ENCODE assay signal across 13 cellular contexts in genomic region chrX:103330601-103331397, GRCh38. TPM values are rescaled to one million over a fixed set of nuclear protein-coding genes. Genes with fewer than 3 reads are reported as not detected.
DNase-seq lines count a peak whose midpoint lies in the region; ATAC-seq and TF ChIP-seq lines count a peak whose summit lies in the region.
"Had no signal": no experiment of that assay in that cellular context is flagged by ENCODE, and none has a peak within 500 bp of the region (broad histone marks: within the 10 kb centered on the region; RNA-seq: fewer than 3 reads in every experiment).

No MANE protein-coding gene starts in this region.

- BruUV-seq in OCI-LY7 (replicated peaks; lab: Mats Ljungman, UMichigan) = no TSS peak

- CTCF ChIA-PET in AG04450 (lab: Charles Lee) = interaction anchor here (1.3 kb wide), 2 partner anchors 11 to 134 kb away, joined by 3 to 4 read pairs; no protein-coding TSS in a partner anchor
- CTCF ChIA-PET in OCI-LY7 (lab: Charles Lee; ENCODE audit: unreplicated experiment) = no interaction called here

- H3K9me3 ChIP-seq in AG04450 (ENCODE audit: control insufficient read depth, insufficient read depth, low read length) (no peaks in the 10 kb centered on the region), osteoblast (ENCODE audit: low read depth, low read length) (no peaks in the 10 kb centered on the region), OCI-LY7 (ENCODE audit: low read length) (no peaks in the 10 kb centered on the region)
- H3K9me3 ChIP-seq: Peyer's patch had no signal

- H4K20me1 ChIP-seq in osteoblast (ENCODE audit: insufficient read depth, low read length) (no peaks in the 10 kb centered on the region), OCI-LY7 (ENCODE audit: insufficient read depth, low read length) (no peaks in the 10 kb centered on the region)

- no peaks in the 10 kb centered on the region for H3K36me3 Mint-ChIP-seq in glutamatergic neuron (ENCODE audit: unreplicated experiment)
- H3K36me3 Mint-ChIP-seq: CD4-positive, CD25-positive, alpha-beta regulatory T cell had no signal

- H3K4me1 Mint-ChIP-seq in glutamatergic neuron (ENCODE audit: low read depth, unreplicated experiment) = peaks cover 16% of the 10 kb centered on the region
- H3K4me1 Mint-ChIP-seq: central memory CD8-positive, alpha-beta T cell had no signal

- peaks cover 2% of the 10 kb centered on the region for H3K27me3 Mint-ChIP-seq in glutamatergic neuron (ENCODE audit: unreplicated experiment)

- H3K27ac Mint-ChIP-seq in glutamatergic neuron (ENCODE audit: unreplicated experiment) = peak overlapping the region; percentile 98

- DNase-seq in AG04450 (ENCODE audit: low read depth, low spot score) (no peak), glutamatergic neuron (peak; percentile 24), osteoblast (ENCODE audit: insufficient read length, low spot score, missing footprints) (no peak), OCI-LY7 (ENCODE audit: low spot score) (no peak), mucosa of gallbladder (ENCODE audit: low spot score) (no peak)
- no peak for DNase-seq in activated CD8-positive, alpha-beta memory T cell treated with anti-CD3 and anti-CD28 coated beads, Interleukin-2, amount 50 U/mL, for 48 hours
- DNase-seq: activated CD4-positive, alpha-beta T cell treated with anti-CD3 and anti-CD28 coated beads for 48 hours; CD4-positive, CD25-positive, alpha-beta regulatory T cell; Peyer's patch had no signal

- no peaks in the 10 kb centered on the region for H3K79me2 ChIP-seq in osteoblast (ENCODE audit: insufficient read depth, low read length)
- H3K79me2 ChIP-seq in OCI-LY7 (ENCODE audit: insufficient read depth, low read depth, low read length) = no peaks in the 10 kb centered on the region

- H3K27me3 ChIP-seq in AG04450 (ENCODE audit: control insufficient read depth, insufficient read depth, low read length) = no peaks in the 10 kb centered on the region
- peaks cover 30% of the 10 kb centered on the region for H3K27me3 ChIP-seq in osteoblast (ENCODE audit: insufficient read depth, low read length)
- H3K27me3 ChIP-seq: Peyer's patch had no signal

- peak overlapping the region; percentile 80 for H2AFZ ChIP-seq in osteoblast (ENCODE audit: low read length)
- H2AFZ ChIP-seq in OCI-LY7 (ENCODE audit: low read length) = no peak overlapping the region

- H3K27ac ChIP-seq in AG04450 (ENCODE audit: low read depth, low read length) (no peak overlapping the region), osteoblast (ENCODE audit: low read depth, low read length) (no peak overlapping the region), OCI-LY7 (ENCODE audit: low read depth, low read length, poor library complexity, severe bottlenecking) (no peak overlapping the region)

- peak overlapping the region; percentile 64 for H3K4me2 ChIP-seq in osteoblast (ENCODE audit: insufficient read depth, low read length)
- no peak overlapping the region for H3K4me2 ChIP-seq in OCI-LY7 (ENCODE audit: low read length)

- H3K4me1 ChIP-seq in osteoblast (ENCODE audit: insufficient read depth, low read length) (no peaks in the 10 kb centered on the region), OCI-LY7 (ENCODE audit: insufficient read depth, low read length, poor library complexity, severe bottlenecking) (no peaks in the 10 kb centered on the region)
- H3K4me1 ChIP-seq: Peyer's patch had no signal

- intact Hi-C loops in OCI-LY7 (cut with micrococcal nuclease; ENCODE audit: unreplicated experiment) = no loop called here

- H3K4me3 ChIP-seq in AG04450 (ENCODE audit: low read depth, low read length) (peak overlapping the region; percentile 59), WI38 (ENCODE audit: low read depth, low read length) (peak overlapping the region; percentile 55), osteoblast (ENCODE audit: insufficient read depth, low read length) (peak overlapping the region; percentile 54), OCI-LY7 (ENCODE audit: low read depth, low read length, poor library complexity, severe bottlenecking) (no peak overlapping the region)

- H3K9me2 ChIP-seq in OCI-LY7 (ENCODE audit: insufficient read depth, low read length) = no peaks in the 10 kb centered on the region

- no peaks in the 10 kb centered on the region for H3K36me3 ChIP-seq in osteoblast (ENCODE audit: insufficient read depth, low read length)
- H3K36me3 ChIP-seq in OCI-LY7 (ENCODE audit: insufficient read depth, low read length) = no peaks in the 10 kb centered on the region
- H3K36me3 ChIP-seq: Peyer's patch had no signal

- ATAC-seq in HG02981 (IDR thresholded peaks at IDR 0.05; ENCODE audit: unreplicated experiment) = no peak

- H3K9me3 Mint-ChIP-seq in glutamatergic neuron (ENCODE audit: unreplicated experiment) = peaks cover 4% of the 10 kb centered on the region
- H3K9me3 Mint-ChIP-seq: CD4-positive, CD25-positive, alpha-beta regulatory T cell; central memory CD8-positive, alpha-beta T cell had no signal

- peak overlapping the region; percentile 94 for H3K4me3 Mint-ChIP-seq in glutamatergic neuron (ENCODE audit: unreplicated experiment)
- H3K4me3 Mint-ChIP-seq: central memory CD8-positive, alpha-beta T cell had no signal

- POLR2A ChIA-PET in AG04450 (lab: Yijun Ruan, JAX) = no interaction called here
- POLR2A ChIA-PET in OCI-LY7 (lab: Charles Lee) = no interaction called here

- TF ChIP-seq CTCF in AG04450 (IDR thresholded peaks at IDR 0.05; ENCODE audit: low read depth, low read length) (no peak), WI38 (IDR thresholded peaks at IDR 0.05; ENCODE audit: low read depth, low read length) (no peak), glutamatergic neuron (IDR thresholded peaks at IDR 0.05; ENCODE audit: partially characterized antibody, unreplicated experiment) (no peak), osteoblast (IDR thresholded peaks at IDR 0.05; ENCODE audit: extremely low read depth, low read depth, low read length) (no peak), OCI-LY7 (conservative IDR thresholded peaks at IDR 0.05; ENCODE audit: low read length) (no peak)

RNA-seq across cellular contexts. Expression of gene TCEAL7, which starts 0.8 kb away (rescaled TPM):
- 35.8 and 49.5 TPM in 2 replicates for polyA plus RNA-seq in AG04450 (2011; rRNA removed)
- 7.3 and 8.4 TPM in 2 replicates for polyA minus RNA-seq in AG04450 (2011; rRNA and poly(A)+ RNA removed)
- 67.2 TPM for total RNA-seq in glutamatergic neuron (ENCODE audit: unreplicated experiment)
- 6.5 and 10.0 TPM in 2 replicates for total RNA-seq in osteoblast
- total RNA-seq in OCI-LY7 (2014; rRNA removed; shearing (Covaris generic)) = not detected in 2 replicates
- total RNA-seq in OCI-LY7 (2022) = not detected in 2 replicates
- 8.1 TPM for total RNA-seq in mucosa of gallbladder
- total RNA-seq: CD4-positive, CD25-positive, alpha-beta regulatory T cell had no signal

RNA-seq across cellular contexts. Expression of gene BEX2, which starts 20.0 kb away (rescaled TPM):
- polyA plus RNA-seq in AG04450 (2011; rRNA removed) = 0.14 and 0.25 TPM in 2 replicates
- not detected in 2 replicates for polyA minus RNA-seq in AG04450 (2011; rRNA and poly(A)+ RNA removed)
- total RNA-seq in glutamatergic neuron (ENCODE audit: unreplicated experiment) = 150 TPM
- total RNA-seq in osteoblast = 2.4 and 4.3 TPM in 2 replicates
- total RNA-seq in OCI-LY7 (2014; rRNA removed; shearing (Covaris generic)) = 4.9 and 7.5 TPM in 2 replicates
- 4.4 and 5.7 TPM in 2 replicates for total RNA-seq in OCI-LY7 (2022)
- 23.6 TPM for total RNA-seq in mucosa of gallbladder
- total RNA-seq: mesenteric fat pad had no signal

RNA-seq across cellular contexts. Expression of gene TCEAL9, which starts 25.5 kb away (rescaled TPM):
- polyA plus RNA-seq in AG04450 (2011; rRNA removed) = 141 and 234 TPM in 2 replicates
- polyA minus RNA-seq in AG04450 (2011; rRNA and poly(A)+ RNA removed) = 14.8 and 24.6 TPM in 2 replicates
- 27.0 TPM for total RNA-seq in glutamatergic neuron (ENCODE audit: unreplicated experiment)
- total RNA-seq in osteoblast = 96.4 and 110 TPM in 2 replicates
- 1.2 and 2.0 TPM in 2 replicates for total RNA-seq in OCI-LY7 (2014; rRNA removed; shearing (Covaris generic))
- not detected in 2 replicates for total RNA-seq in OCI-LY7 (2022)
- total RNA-seq in mucosa of gallbladder = 28.4 TPM

RNA-seq across cellular contexts. Expression of gene BEX3, which starts 45.5 kb away (rescaled TPM):
- 644 and 772 TPM in 2 replicates for polyA plus RNA-seq in AG04450 (2011; rRNA removed)
- 96.3 and 147 TPM in 2 replicates for polyA minus RNA-seq in AG04450 (2011; rRNA and poly(A)+ RNA removed)
- total RNA-seq in glutamatergic neuron (ENCODE audit: unreplicated experiment) (242 TPM), osteoblast (144 and 150 TPM in 2 replicates), OCI-LY7 (2022) (not detected in 2 replicates), mucosa of gallbladder (96.0 TPM)
- total RNA-seq in OCI-LY7 (2014; rRNA removed; shearing (Covaris generic)) = not detected in 2 replicates

RNA-seq across cellular contexts. Expression of gene TCEAL5, which starts 54.2 kb away (rescaled TPM):
- polyA plus RNA-seq in AG04450 (2011; rRNA removed) = not detected in 2 replicates
- polyA minus RNA-seq in AG04450 (2011; rRNA and poly(A)+ RNA removed) = not detected in 2 replicates
- total RNA-seq in glutamatergic neuron (ENCODE audit: unreplicated experiment) (8.7 TPM), osteoblast (not detected in 2 replicates), OCI-LY7 (2022) (not detected in 2 replicates), mucosa of gallbladder (0.17 TPM)
- not detected in 2 replicates for total RNA-seq in OCI-LY7 (2014; rRNA removed; shearing (Covaris generic))
- total RNA-seq: CD4-positive, CD25-positive, alpha-beta regulatory T cell; mesenteric fat pad; Peyer's patch had no signal
- polyA plus RNA-seq: CD4-positive, CD25-positive, alpha-beta regulatory T cell had no signal
